In genomic region chr3:2838533-2839157, GRCh38 we compare ENCODE assay signal across 19 cellular contexts.
DNase-seq lines count a peak whose midpoint lies in the region; ATAC-seq and TF ChIP-seq lines count a peak whose summit lies in the region.
"Had no signal": no experiment of that assay in that cellular context is flagged by ENCODE, and none has a peak within 500 bp of the region (broad histone marks: within the 10 kb centered on the region; RNA-seq: fewer than 3 reads in every experiment).

No MANE protein-coding gene starts in this region.

- H3K4me3 Mint-ChIP-seq in mesothelial cell of epicardium, result no peak overlapping the region
- H3K4me3 Mint-ChIP-seq: CD14-positive monocyte had no signal

- peak; percentile 46 to 67 for ATAC-seq in left cardiac atrium
- no peak for ATAC-seq in HG03520 (IDR thresholded peaks at IDR 0.05; ENCODE audit: unreplicated experiment)
- ATAC-seq: K562, PC-3 had no signal

- H3K27ac ChIP-seq in right atrium auricular region (no peak overlapping the region), vagina (no peak overlapping the region)
- H3K27ac ChIP-seq: RWPE1, SJCRH30 had no signal

- peaks cover 19% of the 10 kb centered on the region for H3K4me1 Mint-ChIP-seq in mesothelial cell of epicardium
- H3K4me1 Mint-ChIP-seq: CD14-positive monocyte had no signal

- H3K36me3 ChIP-seq in right atrium auricular region (no peaks in the 10 kb centered on the region), vagina (no peaks in the 10 kb centered on the region)
- H3K36me3 ChIP-seq: SJCRH30 had no signal

- no peak for TF ChIP-seq POLR2A in vagina (IDR thresholded peaks at IDR 0.05)

- H3K27ac Mint-ChIP-seq in mesothelial cell of epicardium, result peak overlapping the region; percentile 76
- H3K27ac Mint-ChIP-seq: CD14-positive monocyte had no signal

- peaks cover 6% of the 10 kb centered on the region for H3K9me3 Mint-ChIP-seq in mesothelial cell of epicardium

- no peak for TF ChIP-seq CTCF in right atrium auricular region (IDR thresholded peaks at IDR 0.05)
- no peak for TF ChIP-seq CTCF in mesothelial cell of epicardium (IDR thresholded peaks at IDR 0.05; ENCODE audit: unreplicated experiment)
- no peak for TF ChIP-seq CTCF in vagina (IDR thresholded peaks at IDR 0.05)

- intact Hi-C loops in left cardiac atrium (cut with DNase I), result no loop called here
- intact Hi-C loops in vagina (cut with DNase I), result no loop called here

- H3K4me1 ChIP-seq in right atrium auricular region (no peaks in the 10 kb centered on the region), vagina (no peaks in the 10 kb centered on the region)
- H3K4me1 ChIP-seq: SJCRH30 had no signal

- H3K9me3 ChIP-seq in right atrium auricular region (no peaks in the 10 kb centered on the region), vagina (no peaks in the 10 kb centered on the region)
- H3K9me3 ChIP-seq: SJCRH30 had no signal

- H3K4me3 ChIP-seq in right atrium auricular region (no peak overlapping the region), vagina (no peak overlapping the region)
- H3K4me3 ChIP-seq: K562, SJCRH30 had no signal

- H3K27me3 ChIP-seq in right atrium auricular region (no peaks in the 10 kb centered on the region), vagina (no peaks in the 10 kb centered on the region)
- H3K27me3 ChIP-seq: SJCRH30 had no signal

- DNase-seq in left cardiac atrium, result no peak
- DNase-seq in right atrium auricular region (ENCODE audit: low spot score), result no peak
- peak; percentile 15 for DNase-seq in NCI-H69 (lab: John Stamatoyannopoulos, UW)
- DNase-seq in mesothelial cell of epicardium (ENCODE audit: low spot score in 2 of 2, unreplicated experiment in 2 of 2), result no peak
- no peak for DNase-seq in vagina (ENCODE audit: extremely low spot score in 2 of 2)
- DNase-seq in T-helper 2 cell, result no peak
- DNase-seq: AML-193, DMS 273 treated with DMSO at 0.1 percent for 48 hours, DND-41, NCI-H1694 treated with DMSO at 0.1 percent for 48 hours, NCI-H345, NCI-H526 treated with DMSO at 0.1 percent for 48 hours, PC-3, SJCRH30, SW 1271 had no signal

- H3K36me3 Mint-ChIP-seq in mesothelial cell of epicardium, result no peaks in the 10 kb centered on the region
- H3K36me3 Mint-ChIP-seq: CD14-positive monocyte had no signal

- no peaks in the 10 kb centered on the region for H3K27me3 Mint-ChIP-seq in mesothelial cell of epicardium (ENCODE audit: low read depth)
